20 cellular contexts compared by ENCODE assay signal in genomic region chr3:177545964-177546363, GRCh38.
"Had no signal": no experiment of that assay in that cellular context is flagged by ENCODE, and none has a peak within 500 bp of the region (broad histone marks: within the 10 kb centered on the region; RNA-seq: fewer than 3 reads in every experiment).

No MANE protein-coding gene starts in this region.

- H3K4me1 ChIP-seq: foreskin keratinocyte, pancreas, psoas muscle, sigmoid colon had no signal

- DNase-seq: activated CD4-positive, alpha-beta memory T cell treated with anti-CD3 and anti-CD28 coated beads for 36 hours; activated CD4-positive, alpha-beta T cell treated with anti-CD3 and anti-CD28 coated beads for 4 hours; activated CD8-positive, alpha-beta memory T cell treated with anti-CD3 and anti-CD28 coated beads, Interleukin-2, amount 50 U/mL, for 4 hours; activated naive CD8-positive, alpha-beta T cell treated with anti-CD3 and anti-CD28 coated beads, Interleukin-2, amount 50 U/mL, for 24 hours; activated T-cell treated with anti-CD3 and anti-CD28 coated beads, Interleukin-2, amount 50 U/mL, for 24 hours; central memory CD4-positive, alpha-beta T cell; foreskin keratinocyte; heart right ventricle; left ventricle myocardium superior; pancreas; psoas muscle; sigmoid colon; small intestine; stimulated activated CD4-positive, alpha-beta T cell treated with anti-CD3 and anti-CD28 coated beads, Interleukin-4, amount 100 ng/mL, for 24 hours; T-helper 9 cell; trophoblast cell had no signal

- H3K4me3 ChIP-seq: breast epithelium, esophagus muscularis mucosa, heart right ventricle, pancreas, psoas muscle, sigmoid colon, thoracic aorta had no signal

- H3K36me3 ChIP-seq: breast epithelium, heart right ventricle, pancreas, sigmoid colon, thoracic aorta had no signal

- H3K27me3 ChIP-seq: breast epithelium, esophagus muscularis mucosa, foreskin keratinocyte, heart right ventricle, pancreas, sigmoid colon had no signal

- ATAC-seq: activated naive CD8-positive, alpha-beta T cell treated with anti-CD3 and anti-CD28 coated beads, Interleukin-2, amount 50 U/mL, for 24 hours; foreskin keratinocyte; heart right ventricle; left ventricle myocardium superior; pancreas; psoas muscle; stimulated activated effector memory CD8-positive, alpha-beta T cell treated with anti-CD3 and anti-CD28 coated beads, Interleukin-12 subunit alpha, Interleukin-12 subunit beta, amount 100 ng/mL, for 72 hours had no signal

- H3K9me3 ChIP-seq: breast epithelium, esophagus muscularis mucosa, heart right ventricle, pancreas, psoas muscle, sigmoid colon, thoracic aorta had no signal
